Comparison of ENCODE assay signal across 18 cellular contexts in genomic region chr4:43394976-43395375, GRCh38.
"Had no signal": no experiment of that assay in that cellular context is flagged by ENCODE, and none has a peak within 500 bp of the region (broad histone marks: within the 10 kb centered on the region; RNA-seq: fewer than 3 reads in every experiment).

No MANE protein-coding gene starts in this region.

- H3K4me3 ChIP-seq: colonic mucosa, esophagus muscularis mucosa, pancreas, spleen, upper lobe of left lung had no signal

- H3K27me3 Mint-ChIP-seq: activated B cell treated with CpG ODN at 0.5 μM for 24 hours; activated CD4-positive, alpha-beta T cell treated with anti-CD3 and anti-CD28 coated beads, Interleukin-2, amount 10 ng/mL, durations not matched to agents 24 days and 14 days; naive thymus-derived CD4-positive, alpha-beta T cell; stimulated activated naive CD8-positive, alpha-beta T cell treated with anti-CD3 and anti-CD28 coated beads, Interleukin-15, amount 100 ng/mL, for 72 hours had no signal

- H3K4me1 ChIP-seq: colonic mucosa, esophagus muscularis mucosa, spleen, upper lobe of left lung had no signal

- H3K4me1 Mint-ChIP-seq: activated B cell treated with CpG ODN at 0.5 μM for 24 hours; activated CD4-positive, alpha-beta T cell treated with anti-CD3 and anti-CD28 coated beads, Interleukin-2, amount 10 ng/mL, durations not matched to agents 24 days and 14 days; naive thymus-derived CD4-positive, alpha-beta T cell; stimulated activated naive CD8-positive, alpha-beta T cell treated with anti-CD3 and anti-CD28 coated beads, Interleukin-15, amount 100 ng/mL, for 72 hours had no signal

- FAIRE-seq: keratinocyte, pancreas, TTC549 had no signal

- ATAC-seq: left lobe of liver; naive thymus-derived CD4-positive, alpha-beta T cell; pancreas; sciatic nerve had no signal

- H3K27ac Mint-ChIP-seq: activated B cell treated with CpG ODN at 0.5 μM for 24 hours; activated CD4-positive, alpha-beta T cell treated with anti-CD3 and anti-CD28 coated beads, Interleukin-2, amount 10 ng/mL, durations not matched to agents 24 days and 14 days; naive thymus-derived CD4-positive, alpha-beta T cell; stimulated activated naive CD8-positive, alpha-beta T cell treated with anti-CD3 and anti-CD28 coated beads, Interleukin-15, amount 100 ng/mL, for 72 hours had no signal

- DNase-seq: activated B cell treated with CpG ODN at 0.5 μM for 24 hours; activated CD4-positive, alpha-beta T cell treated with anti-CD3 and anti-CD28 coated beads, Interleukin-2, amount 10 ng/mL, durations not matched to agents 24 days and 14 days; activated CD8-positive, alpha-beta memory T cell treated with anti-CD3 and anti-CD28 coated beads, Interleukin-2, amount 50 U/mL, for 48 hours; activated naive CD4-positive, alpha-beta T cell treated with Interleukin-2 at 50 U/mL for 16 hours; aorta; caudate nucleus; colonic mucosa; naive thymus-derived CD4-positive, alpha-beta T cell; pancreas; spleen; stimulated activated naive CD8-positive, alpha-beta T cell treated with anti-CD3 and anti-CD28 coated beads, Interleukin-15, amount 100 ng/mL, for 72 hours; SW 1271 had no signal

- H3K9me3 ChIP-seq: colonic mucosa, esophagus muscularis mucosa, pancreas, upper lobe of left lung had no signal

- H3K27me3 ChIP-seq: colonic mucosa, esophagus muscularis mucosa, pancreas, spleen, upper lobe of left lung had no signal

- H3K4me3 Mint-ChIP-seq: activated B cell treated with CpG ODN at 0.5 μM for 24 hours; activated CD4-positive, alpha-beta T cell treated with anti-CD3 and anti-CD28 coated beads, Interleukin-2, amount 10 ng/mL, durations not matched to agents 24 days and 14 days; naive thymus-derived CD4-positive, alpha-beta T cell; stimulated activated naive CD8-positive, alpha-beta T cell treated with anti-CD3 and anti-CD28 coated beads, Interleukin-15, amount 100 ng/mL, for 72 hours had no signal

- H3K27ac ChIP-seq: colonic mucosa, esophagus muscularis mucosa, pancreas, spleen, upper lobe of left lung had no signal

- H3K36me3 Mint-ChIP-seq: naive thymus-derived CD4-positive, alpha-beta T cell had no signal

- H3K36me3 ChIP-seq: colonic mucosa, esophagus muscularis mucosa, pancreas, spleen, upper lobe of left lung had no signal
